Comparison of ENCODE assay signal across 8 cellular contexts in the genomic region with DNA sequence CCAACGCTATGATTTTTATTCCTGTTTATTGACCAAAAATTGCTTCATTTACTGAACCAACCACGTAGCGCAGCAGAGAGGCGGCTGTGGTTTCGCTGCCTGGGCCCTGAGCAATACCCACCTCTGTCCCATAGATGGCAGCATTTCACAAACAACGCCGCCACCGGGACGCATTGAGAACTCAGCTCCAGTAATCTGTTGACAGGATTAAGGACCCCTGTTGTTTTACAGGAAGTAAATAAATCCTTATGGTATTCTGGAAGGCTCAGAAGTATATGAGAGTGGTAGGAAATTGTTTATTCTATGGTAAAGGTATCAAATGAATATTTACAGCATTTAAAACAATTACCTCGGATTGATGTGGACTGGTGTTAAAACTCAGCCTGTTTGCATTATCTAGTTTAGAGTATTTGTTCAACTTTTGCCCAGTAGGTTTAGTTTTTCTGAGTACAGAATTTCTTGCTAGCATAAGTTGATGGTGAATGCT.
A peak's percentile ranks its signal among the peaks of the same experiment; 100 is the strongest.
DNase-seq lines count a peak whose midpoint lies in the region; ATAC-seq and TF ChIP-seq lines count a peak whose summit lies in the region.

No MANE protein-coding gene starts in this region.

- peaks cover 44% of the 10 kb centered on the region for H3K27me3 Mint-ChIP-seq in CD4-positive, alpha-beta T cell

- H3K27ac ChIP-seq in CD4-positive, alpha-beta T cell (ENCODE audit: low read depth, low read length), result no peak overlapping the region

- POLR2A ChIA-PET in CD4-positive, alpha-beta T cell (lab: Charles Lee), result no interaction called here

- no peaks in the 10 kb centered on the region for H3K36me3 Mint-ChIP-seq in CD4-positive, alpha-beta T cell (ENCODE audit: low read depth)

- intact Hi-C loops in CD4-positive, alpha-beta T cell (cut with DNase I, micrococcal nuclease), result loop anchor here (1.0 to 2.0 kb wide), 5 partner anchors 430 to 1452 kb away; no protein-coding TSS in a partner anchor

- peak; percentile 99 for TF ChIP-seq CTCF in CD4-positive, alpha-beta T cell (IDR thresholded peaks at IDR 0.05)

- no peaks in the 10 kb centered on the region for H3K4me1 Mint-ChIP-seq in CD4-positive, alpha-beta T cell (ENCODE audit: low read depth)

- H3K27ac Mint-ChIP-seq in CD4-positive, alpha-beta T cell, result no peak overlapping the region

- peak; percentile 12 to 56 (median 24) for DNase-seq in CD4-positive, alpha-beta T cell
- DNase-seq in NCI-H510A treated with DMSO at 0.1 percent for 48 hours (lab: John Stamatoyannopoulos, UW) (peak; percentile 40), ecto neural progenitor cell (ENCODE audit: low spot score) (peak; percentile 88), lung microvascular endothelial cell (ENCODE audit: low read depth in 2 of 2) (peak; percentile 64 to 70)
- peak; percentile 69 for DNase-seq in activated CD4-positive, alpha-beta T cell treated with anti-CD3 and anti-CD28 coated beads for 48 hours
- peak; percentile 14 for DNase-seq in stimulated activated CD8-positive, alpha-beta memory T cell treated with anti-CD3 and anti-CD28 coated beads, Interleukin-15, amount 100 ng/mL, for 24 hours (ENCODE audit: low read depth)

- H3K4me3 Mint-ChIP-seq in CD4-positive, alpha-beta T cell, result no peak overlapping the region

- no peaks in the 10 kb centered on the region for H3K9me3 Mint-ChIP-seq in CD4-positive, alpha-beta T cell

- ATAC-seq in CD4-positive, alpha-beta T cell (ENCODE audit: poor library complexity), result peak; percentile 87
- ATAC-seq in GM19351 (IDR thresholded peaks at IDR 0.05; ENCODE audit: unreplicated experiment), result peak; percentile 98
- peak; percentile 83 for ATAC-seq in HG03378 (IDR thresholded peaks at IDR 0.05; ENCODE audit: unreplicated experiment)

- H3K27me3 ChIP-seq in CD4-positive, alpha-beta T cell (ENCODE audit: control insufficient read depth, insufficient read depth, low read length), result peaks cover 7% of the 10 kb centered on the region

- H3K9me3 ChIP-seq in CD4-positive, alpha-beta T cell (ENCODE audit: control insufficient read depth, low read length), result no peaks in the 10 kb centered on the region

- CTCF ChIA-PET in CD4-positive, alpha-beta T cell (lab: Charles Lee), result interaction anchor here (0.7 to 1.2 kb wide), 3 partner anchors 10 to 1455 kb away, joined by 3 to 5 read pairs (median 5); no protein-coding TSS in a partner anchor

Comparison
In these comparisons a context has a peak if more than half of its experiments do, and no peak if none do; other contexts are left out.
1. DNase-seq: peak in every context shown above with its lines; median percentile 88 in ecto neural progenitor cell; 69 in activated CD4-positive, alpha-beta T cell treated with anti-CD3 and anti-CD28 coated beads for 48 hours; 67 in lung microvascular endothelial cell; 40 in NCI-H510A treated with DMSO at 0.1 percent for 48 hours; 24 in CD4-positive, alpha-beta T cell; 14 in stimulated activated CD8-positive, alpha-beta memory T cell treated with anti-CD3 and anti-CD28 coated beads, Interleukin-15, amount 100 ng/mL, for 24 hours.